ENCODE assay signal across 9 cellular contexts in the genomic region with DNA sequence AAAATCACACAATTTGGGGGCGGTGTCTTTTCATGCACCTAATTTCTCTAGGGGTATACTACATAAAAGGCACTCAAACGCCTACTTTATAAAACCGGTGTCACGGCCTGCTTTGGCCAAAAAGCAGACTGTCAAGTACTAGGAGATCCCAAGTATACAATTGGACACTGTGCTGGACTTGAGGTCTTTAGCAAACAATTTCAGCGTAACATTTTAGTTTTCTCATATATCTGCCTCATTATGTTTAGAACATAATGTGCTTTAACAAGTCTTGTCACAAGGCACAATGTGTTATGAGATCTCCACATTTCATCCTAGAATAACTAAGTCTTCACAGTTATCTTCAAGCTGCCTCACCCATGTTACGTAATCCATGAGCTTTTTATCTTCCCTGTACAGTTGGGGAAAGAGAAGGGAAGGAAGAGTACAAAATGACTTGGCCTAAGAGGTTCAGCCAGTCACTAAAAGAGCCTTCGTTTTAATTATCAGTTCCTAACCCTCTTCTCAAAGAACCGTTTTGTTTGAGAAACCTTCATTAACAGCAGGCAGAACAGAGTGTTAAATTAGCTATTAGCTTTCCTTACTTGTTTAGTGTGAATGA. TPM values are rescaled to one million over a fixed set of nuclear protein-coding genes. Genes with fewer than 3 reads are reported as not detected.
DNase-seq lines count a peak whose midpoint lies in the region; ATAC-seq and TF ChIP-seq lines count a peak whose summit lies in the region.
"Had no signal": no experiment of that assay in that cellular context is flagged by ENCODE, and none has a peak within 500 bp of the region (broad histone marks: within the 10 kb centered on the region; RNA-seq: fewer than 3 reads in every experiment).

No MANE protein-coding gene starts in this region.

- H2AFZ ChIP-seq in DND-41 (ENCODE audit: low read depth, low read length) (no peak overlapping the region), Karpas-422 (ENCODE audit: low read length) (no peak overlapping the region)

- H3K4me3 Mint-ChIP-seq in activated naive CD8-positive, alpha-beta T cell treated with anti-CD3 and anti-CD28 coated beads for 36 hours: peak overlapping the region; percentile 83

- H3K4me1 Mint-ChIP-seq in activated naive CD8-positive, alpha-beta T cell treated with anti-CD3 and anti-CD28 coated beads for 36 hours: peaks cover 40% of the 10 kb centered on the region

- no peaks in the 10 kb centered on the region for H3K9me2 ChIP-seq in Karpas-422 (replicated peaks; ENCODE audit: insufficient read depth, low read length)

- H4K20me1 ChIP-seq in DND-41 (ENCODE audit: insufficient read depth, low read length) (peaks cover under 1% of the 10 kb centered on the region; the same call in 1 of the 2 replicates), Karpas-422 (ENCODE audit: insufficient read depth, low read depth, low read length) (peaks cover 10% of the 10 kb centered on the region; the same call in 1 of the 2 replicates)

- DNase-seq in DND-41: no peak
- DNase-seq in Karpas-422: no peak
- no peak for DNase-seq in activated naive CD8-positive, alpha-beta T cell treated with anti-CD3 and anti-CD28 coated beads for 36 hours
- no peak for DNase-seq in kidney epithelial cell (ENCODE audit: low read depth)
- no peak for DNase-seq in HCEC 1CT
- DNase-seq in GOT3 (lab: John Stamatoyannopoulos, UW): no peak
- DNase-seq in NCI-H128 (lab: John Stamatoyannopoulos, UW; ENCODE audit: unreplicated experiment): no peak
- DNase-seq in NK-92 (lab: John Stamatoyannopoulos, UW; ENCODE audit: unreplicated experiment): no peak

- H3K36me3 ChIP-seq in DND-41 (ENCODE audit: insufficient read depth, low read length) (no peaks in the 10 kb centered on the region), Karpas-422 (ENCODE audit: insufficient read depth, low read length) (0 out of 2 replicates have a peak, but pooled peaks cover 2% of the 10 kb centered on the region), kidney epithelial cell (ENCODE audit: control insufficient read depth, insufficient read depth, low read length) (no peaks in the 10 kb centered on the region)

- H3K4me2 ChIP-seq in DND-41 (ENCODE audit: insufficient read depth, low read length) (peak overlapping the region; percentile 69), Karpas-422 (ENCODE audit: low read depth, low read length, poor library complexity, severe bottlenecking) (peak overlapping the region; percentile 91)

- no peak overlapping the region for H3K27ac Mint-ChIP-seq in activated naive CD8-positive, alpha-beta T cell treated with anti-CD3 and anti-CD28 coated beads for 36 hours

- H3K36me3 Mint-ChIP-seq in activated naive CD8-positive, alpha-beta T cell treated with anti-CD3 and anti-CD28 coated beads for 36 hours: peaks cover 5% of the 10 kb centered on the region

- no peaks in the 10 kb centered on the region for H3K27me3 Mint-ChIP-seq in activated naive CD8-positive, alpha-beta T cell treated with anti-CD3 and anti-CD28 coated beads for 36 hours

- no peak overlapping the region for H3K9ac ChIP-seq in DND-41 (ENCODE audit: low read depth, low read length)
- H3K9ac ChIP-seq in Karpas-422 (ENCODE audit: low read length): peak overlapping the region; percentile 87

- no peaks in the 10 kb centered on the region for H3K9me3 Mint-ChIP-seq in activated naive CD8-positive, alpha-beta T cell treated with anti-CD3 and anti-CD28 coated beads for 36 hours

- H3K4me3 ChIP-seq in DND-41 (ENCODE audit: low read depth in 1 of 2, low read length in 2 of 2) (peak overlapping the region in 1 of 2 experiments; percentile 70; a peak in 1 of 4 replicates), Karpas-422 (ENCODE audit: low read length) (peak overlapping the region; percentile 90), kidney epithelial cell (ENCODE audit: low read depth, low read length) (peak overlapping the region; percentile 18)

- H3K9me3 ChIP-seq in DND-41 (ENCODE audit: insufficient read depth, low read length, severe bottlenecking): no peaks in the 10 kb centered on the region
- no peaks in the 10 kb centered on the region for H3K9me3 ChIP-seq in Karpas-422 (ENCODE audit: low read length)

- H3K27ac ChIP-seq in DND-41 (ENCODE audit: low read length): no peak overlapping the region
- H3K27ac ChIP-seq in Karpas-422 (ENCODE audit: low read length): no peak overlapping the region

- H3K4me1 ChIP-seq in DND-41 (ENCODE audit: insufficient read depth, low read length): peaks cover 56% of the 10 kb centered on the region
- peaks cover 60% of the 10 kb centered on the region for H3K4me1 ChIP-seq in Karpas-422 (ENCODE audit: low read length)

- H3K79me2 ChIP-seq in DND-41 (ENCODE audit: insufficient read depth, low read length) (peaks cover 61% of the 10 kb centered on the region), Karpas-422 (ENCODE audit: low read length) (peaks cover 64% of the 10 kb centered on the region)

- H3K27me3 ChIP-seq in DND-41 (ENCODE audit: insufficient read depth, low read length, poor library complexity) (no peaks in the 10 kb centered on the region), Karpas-422 (ENCODE audit: low read length) (no peaks in the 10 kb centered on the region), kidney epithelial cell (ENCODE audit: control insufficient read depth, insufficient read depth, low read length) (no peaks in the 10 kb centered on the region)

- no peak for ATAC-seq in DND-41 (ENCODE audit: insufficient read depth, low read depth)
- ATAC-seq: esophagus mucosa had no signal

- no peak for TF ChIP-seq CTCF in DND-41 (IDR thresholded peaks at IDR 0.05; ENCODE audit: borderline replicate concordance, extremely low read depth, low read length, poor library complexity, severe bottlenecking)
- TF ChIP-seq CTCF in kidney epithelial cell (IDR thresholded peaks at IDR 0.05; ENCODE audit: insufficient read depth, low read length, poor library complexity, severe bottlenecking): no peak

RNA-seq across cellular contexts. Expression of a gene that starts 1.7 kb away (rescaled TPM):
- total RNA-seq in Karpas-422 (2014; rRNA removed; shearing (Covaris generic); ENCODE audit: low replicate concordance): 21.4 and 29.0 TPM in 2 replicates
- total RNA-seq in activated naive CD8-positive, alpha-beta T cell treated with anti-CD3 and anti-CD28 coated beads for 36 hours: 10 to 100 TPM; 12.4 to 13.1 TPM
- 9.4 and 10.9 TPM in 2 replicates for total RNA-seq in kidney epithelial cell
